22 cellular contexts compared by ENCODE assay signal in the genomic region with DNA sequence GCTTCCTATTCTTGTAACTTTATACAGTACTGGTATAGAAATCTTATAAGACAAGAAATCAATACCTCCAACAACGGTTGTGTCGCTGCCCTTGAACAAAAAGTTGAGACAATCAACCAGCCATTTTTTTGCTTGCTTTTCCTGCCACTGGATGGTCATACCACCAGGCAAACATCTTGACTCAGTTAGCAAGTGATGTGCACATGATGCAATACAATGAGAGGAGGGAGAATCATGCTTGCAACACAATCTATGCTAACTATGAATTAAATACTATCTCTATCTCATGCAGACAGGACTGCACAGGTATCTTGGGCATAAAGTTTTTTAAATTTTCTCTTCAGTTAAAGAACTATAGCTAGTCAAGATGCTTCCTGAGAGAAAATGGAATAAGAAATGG.
DNase-seq lines count a peak whose midpoint lies in the region; ATAC-seq and TF ChIP-seq lines count a peak whose summit lies in the region.
"Had no signal": no experiment of that assay in that cellular context is flagged by ENCODE, and none has a peak within 500 bp of the region (broad histone marks: within the 10 kb centered on the region; RNA-seq: fewer than 3 reads in every experiment).

No MANE protein-coding gene starts in this region.

- H2AFZ ChIP-seq in GM23248 (no peak overlapping the region), SU-DHL-6 (ENCODE audit: low read depth, low read length, severe bottlenecking) (peak overlapping the region; percentile 66)

- H3K36me3 ChIP-seq in GM23248 (ENCODE audit: low read depth) (no peaks in the 10 kb centered on the region), SU-DHL-6 (ENCODE audit: low read length) (no peaks in the 10 kb centered on the region)
- H3K36me3 ChIP-seq: BLaER1 treated with 17β-estradiol and CSF1 and Interleukin-3, amounts not matched to agents 10 nM and 100 nM had no signal

- H3K9me3 ChIP-seq in GM23248 (ENCODE audit: low read depth) (no peaks in the 10 kb centered on the region), SU-DHL-6 (ENCODE audit: insufficient read depth, low read length) (no peaks in the 10 kb centered on the region)
- H3K9me3 ChIP-seq: BLaER1 treated with 17β-estradiol and CSF1 and Interleukin-3, amounts not matched to agents 10 nM and 100 nM had no signal

- H3K4me2 ChIP-seq in GM23248 (ENCODE audit: unreplicated experiment) (no peak overlapping the region), SU-DHL-6 (ENCODE audit: low read depth, low read length, poor library complexity, severe bottlenecking) (no peak overlapping the region)
- H3K4me2 ChIP-seq: BLaER1 treated with 17β-estradiol and CSF1 and Interleukin-3, amounts not matched to agents 10 nM and 100 nM had no signal

- H3K9me2 ChIP-seq in GM23248 (ENCODE audit: insufficient read depth) (no peaks in the 10 kb centered on the region), SU-DHL-6 (replicated peaks; ENCODE audit: insufficient read depth, low read length) (no peaks in the 10 kb centered on the region)

- no peak for ATAC-seq in HG03432 (IDR thresholded peaks at IDR 0.05; ENCODE audit: unreplicated experiment)
- no peak for ATAC-seq in GM19455 (IDR thresholded peaks at IDR 0.05; ENCODE audit: unreplicated experiment)
- ATAC-seq: CD8-positive, alpha-beta T cell; GM12878 had no signal

- H3K27me3 ChIP-seq in GM23248 (replicated peaks; ENCODE audit: insufficient read depth), result no peaks in the 10 kb centered on the region
- H3K27me3 ChIP-seq in SU-DHL-6 (ENCODE audit: low read length), result no peaks in the 10 kb centered on the region
- H3K27me3 ChIP-seq: BLaER1 treated with 17β-estradiol and CSF1 and Interleukin-3, amounts not matched to agents 10 nM and 100 nM had no signal

- in situ Hi-C loops in GM23248 (cut with MboI), result no loop called here

- no peaks in the 10 kb centered on the region for H4K20me1 ChIP-seq in GM23248 (ENCODE audit: insufficient read depth)
- no peaks in the 10 kb centered on the region for H4K20me1 ChIP-seq in SU-DHL-6 (ENCODE audit: low read depth, low read length)
- H4K20me1 ChIP-seq: BLaER1 treated with 17β-estradiol and CSF1 and Interleukin-3, amounts not matched to agents 10 nM and 100 nM had no signal

- no peaks in the 10 kb centered on the region for H3K79me2 ChIP-seq in GM23248 (ENCODE audit: insufficient read depth)
- H3K79me2 ChIP-seq in SU-DHL-6 (ENCODE audit: insufficient read depth, low read length), result no peaks in the 10 kb centered on the region

- H3F3A ChIP-seq in GM23248 (ENCODE audit: insufficient read depth) (no peaks in the 10 kb centered on the region), SU-DHL-6 (ENCODE audit: insufficient read depth) (no peaks in the 10 kb centered on the region)

- no peaks in the 10 kb centered on the region for H3K4me1 ChIP-seq in GM23248 (ENCODE audit: insufficient read depth)
- H3K4me1 ChIP-seq: BLaER1 treated with 17β-estradiol and CSF1 and Interleukin-3, amounts not matched to agents 10 nM and 100 nM had no signal

- peak; percentile 25 for DNase-seq in GM23248
- DNase-seq in epithelial cell of esophagus (ENCODE audit: low read depth), result peak; percentile 18
- peak; percentile 55 to 77 for DNase-seq in foreskin fibroblast
- no peak for DNase-seq in effector CD4-positive, alpha-beta T cell
- no peak for DNase-seq in NCI-H2196 treated with DMSO at 0.1 percent for 48 hours (lab: John Stamatoyannopoulos, UW; ENCODE audit: unreplicated experiment)
- DNase-seq: Calu3; CD8-positive, alpha-beta T cell; EL; HFFc6; NCI-H1092; NCI-H2081; NCI-H510A; NCI-H748 treated with DMSO at 0.1 percent for 48 hours; NK-92 treated with Interleukin-12 subunit alpha and Interleukin-12 subunit beta, amount 100 ng/mL, for 24 hours; OCI-M1; Right ventricle myocardium superior had no signal

- H3K9ac ChIP-seq in GM23248, result no peak overlapping the region
- H3K9ac ChIP-seq in SU-DHL-6 (ENCODE audit: low read length), result no peak overlapping the region
- H3K9ac ChIP-seq: BLaER1 treated with 17β-estradiol and CSF1 and Interleukin-3, amounts not matched to agents 10 nM and 100 nM had no signal

- WGBS in GM23248 (ENCODE audit: low coverage in 1 of 2, low lambda C conversion rate in 2 of 2, missing lambda C conversion rate in 2 of 2), 2 experiments, result 76 to 77% methylated on average over 2 of the region's 2 CpGs

- no peak for TF ChIP-seq CTCF in SU-DHL-6 (IDR thresholded peaks at IDR 0.05; ENCODE audit: insufficient read depth, low read length, poor library complexity, severe bottlenecking)
- TF ChIP-seq CTCF in epithelial cell of esophagus (IDR thresholded peaks at IDR 0.05; ENCODE audit: insufficient read depth, low read depth, low read length, missing control alignments), result no peak
- no peak for TF ChIP-seq CTCF in foreskin fibroblast (IDR thresholded peaks at IDR 0.05; ENCODE audit: low read depth, low read length)

- H3K4me3 ChIP-seq in GM23248 (no peak overlapping the region), SU-DHL-6 (ENCODE audit: insufficient read depth, low read length, poor library complexity, severe bottlenecking) (no peak overlapping the region), epithelial cell of esophagus (ENCODE audit: low read length) (no peak overlapping the region), foreskin fibroblast (ENCODE audit: low read depth in 1 of 2, low read length in 2 of 2) (no peak overlapping the region)
- H3K4me3 ChIP-seq: BLaER1 treated with 17β-estradiol and CSF1 and Interleukin-3, amounts not matched to agents 10 nM and 100 nM; GM12878; SK-N-MC had no signal

- H3K27ac ChIP-seq in GM23248 (no peak overlapping the region), SU-DHL-6 (ENCODE audit: low read depth, low read length) (no peak overlapping the region)
- H3K27ac ChIP-seq: BLaER1 treated with 17β-estradiol and CSF1 and Interleukin-3, amounts not matched to agents 10 nM and 100 nM; SK-N-MC had no signal

Comparison
In these comparisons a context has a peak if more than half of its experiments do, and no peak if none do; other contexts are left out.
1. DNase-seq: peak in GM23248 (single experiment), epithelial cell of esophagus (single experiment) and foreskin fibroblast (2 of 2); none in effector CD4-positive, alpha-beta T cell (single experiment) and NCI-H2196 treated with DMSO at 0.1 percent for 48 hours (single experiment).